ENCODE assay signal across 16 cellular contexts in genomic region chr9:3730527-3730926, GRCh38.
A peak's percentile ranks its signal among the peaks of the same experiment; 100 is the strongest.
DNase-seq lines count a peak whose midpoint lies in the region; ATAC-seq, FAIRE-seq and TF ChIP-seq lines count a peak whose summit lies in the region.
"Had no signal": no experiment of that assay in that cellular context is flagged by ENCODE, and none has a peak within 500 bp of the region (broad histone marks: within the 10 kb centered on the region; RNA-seq: fewer than 3 reads in every experiment).

No MANE protein-coding gene starts in this region.

- H3K4me1 ChIP-seq in astrocyte (ENCODE audit: insufficient read depth, low read length) (peaks cover 11% of the 10 kb centered on the region), ovary (ENCODE audit: insufficient read depth) (peaks cover 3% of the 10 kb centered on the region)

- no peaks in the 10 kb centered on the region for H3K36me3 Mint-ChIP-seq in activated CD8-positive, alpha-beta T cell treated with anti-CD3 and anti-CD28 coated beads for 36 hours (ENCODE audit: low read depth)
- H3K36me3 Mint-ChIP-seq in activated CD8-positive, alpha-beta T cell treated with anti-CD3 and anti-CD28 coated beads, Interleukin-2, amount 10 ng/mL, durations not matched to agents 7 days and 5 days (ENCODE audit: low read depth), result no peaks in the 10 kb centered on the region
- H3K36me3 Mint-ChIP-seq in astrocyte (ENCODE audit: low read depth, unreplicated experiment), result no peaks in the 10 kb centered on the region

- no peak for TF ChIP-seq EP300 in ovary (IDR thresholded peaks at IDR 0.05)

- FAIRE-seq in astrocyte (lab: Jason Lieb, UNC), result no peak

- WGBS in ovary, 3 donors, result 93 to 94% (median 93%) methylated on average over 2 of the region's 2 CpGs

- intact Hi-C loops in activated CD8-positive, alpha-beta T cell treated with anti-CD3 and anti-CD28 coated beads for 36 hours (cut with micrococcal nuclease), result loop anchor here (5.0 to 10.0 kb wide), 3 partner anchors 114 to 634 kb away; no protein-coding TSS in a partner anchor
- intact Hi-C loops in ovary (cut with DNase I), result loop anchor here in 2 of 4 donors (10.0 kb wide), 3 partner anchors 494 to 604 kb away; no protein-coding TSS in a partner anchor

- no peak overlapping the region for H3K9ac ChIP-seq in astrocyte (ENCODE audit: low read length)

- CTCF ChIA-PET in activated CD8-positive, alpha-beta T cell treated with anti-CD3 and anti-CD28 coated beads for 36 hours (lab: Charles Lee), result no interaction called here
- CTCF ChIA-PET in activated CD8-positive, alpha-beta T cell treated with anti-CD3 and anti-CD28 coated beads, Interleukin-2, amount 10 ng/mL, durations not matched to agents 7 days and 5 days (lab: Charles Lee), result no interaction called here

- H3K27me3 Mint-ChIP-seq in activated CD8-positive, alpha-beta T cell treated with anti-CD3 and anti-CD28 coated beads for 36 hours, result no peaks in the 10 kb centered on the region
- H3K27me3 Mint-ChIP-seq in activated CD8-positive, alpha-beta T cell treated with anti-CD3 and anti-CD28 coated beads, Interleukin-2, amount 10 ng/mL, durations not matched to agents 7 days and 5 days (ENCODE audit: low read depth), result no peaks in the 10 kb centered on the region
- H3K27me3 Mint-ChIP-seq in astrocyte (ENCODE audit: low read depth, unreplicated experiment), result no peaks in the 10 kb centered on the region
- H3K27me3 Mint-ChIP-seq: progenitor cell of endocrine pancreas had no signal

- TF ChIP-seq POLR2A in ovary (IDR thresholded peaks at IDR 0.05), result no peak

- H3K27ac Mint-ChIP-seq in activated CD8-positive, alpha-beta T cell treated with anti-CD3 and anti-CD28 coated beads for 36 hours, result peak overlapping the region; percentile 81
- no peak overlapping the region for H3K27ac Mint-ChIP-seq in activated CD8-positive, alpha-beta T cell treated with anti-CD3 and anti-CD28 coated beads, Interleukin-2, amount 10 ng/mL, durations not matched to agents 7 days and 5 days
- peak overlapping the region; percentile 38 for H3K27ac Mint-ChIP-seq in astrocyte (ENCODE audit: unreplicated experiment)
- H3K27ac Mint-ChIP-seq: progenitor cell of endocrine pancreas had no signal

- H3K4me3 Mint-ChIP-seq in activated CD8-positive, alpha-beta T cell treated with anti-CD3 and anti-CD28 coated beads for 36 hours, result no peak overlapping the region
- no peak overlapping the region for H3K4me3 Mint-ChIP-seq in activated CD8-positive, alpha-beta T cell treated with anti-CD3 and anti-CD28 coated beads, Interleukin-2, amount 10 ng/mL, durations not matched to agents 7 days and 5 days
- no peak overlapping the region for H3K4me3 Mint-ChIP-seq in astrocyte (ENCODE audit: unreplicated experiment)

- no peaks in the 10 kb centered on the region for H3K27me3 ChIP-seq in astrocyte (ENCODE audit: insufficient read depth, low read length)
- no peaks in the 10 kb centered on the region for H3K27me3 ChIP-seq in ovary

- in situ Hi-C loops in KBM-7 (cut with MboI; ENCODE audit: low pct_unique_long_range_greater_than_20kb, low sequenced_read_pairs), result no loop called here

- no peak for DNase-seq in activated CD8-positive, alpha-beta T cell treated with anti-CD3 and anti-CD28 coated beads for 36 hours
- DNase-seq in activated CD8-positive, alpha-beta T cell treated with anti-CD3 and anti-CD28 coated beads, Interleukin-2, amount 10 ng/mL, durations not matched to agents 7 days and 5 days, result no peak
- DNase-seq in astrocyte (ENCODE audit: low read depth), result no peak
- DNase-seq in KBM-7, result no peak
- DNase-seq in ovary, result no peak
- DNase-seq: aorta; IMR-90; midbrain; NCI-H1417; NCI-H510A; stimulated activated CD8-positive, alpha-beta memory T cell treated with anti-CD3 and anti-CD28 coated beads, Interleukin-4, amount 100 ng/mL, for 48 hours had no signal

- TF ChIP-seq CTCF in activated CD8-positive, alpha-beta T cell treated with anti-CD3 and anti-CD28 coated beads for 36 hours (IDR thresholded peaks at IDR 0.05), result no peak
- TF ChIP-seq CTCF in astrocyte (IDR thresholded peaks at IDR 0.05; ENCODE audit: insufficient read depth, low read depth, low read length), result no peak
- no peak for TF ChIP-seq CTCF in ovary (IDR thresholded peaks at IDR 0.05)

- H3K9me3 Mint-ChIP-seq in activated CD8-positive, alpha-beta T cell treated with anti-CD3 and anti-CD28 coated beads for 36 hours, result no peaks in the 10 kb centered on the region
- H3K9me3 Mint-ChIP-seq in activated CD8-positive, alpha-beta T cell treated with anti-CD3 and anti-CD28 coated beads, Interleukin-2, amount 10 ng/mL, durations not matched to agents 7 days and 5 days (ENCODE audit: insufficient read depth), result no peaks in the 10 kb centered on the region
- no peaks in the 10 kb centered on the region for H3K9me3 Mint-ChIP-seq in astrocyte (ENCODE audit: unreplicated experiment)

- H3K36me3 ChIP-seq in astrocyte (ENCODE audit: insufficient read depth, low read length) (no peaks in the 10 kb centered on the region), ovary (no peaks in the 10 kb centered on the region)

- peak; percentile 29 for ATAC-seq in activated CD8-positive, alpha-beta T cell treated with anti-CD3 and anti-CD28 coated beads for 36 hours
- no peak for ATAC-seq in activated CD8-positive, alpha-beta T cell treated with anti-CD3 and anti-CD28 coated beads, Interleukin-2, amount 10 ng/mL, durations not matched to agents 7 days and 5 days
- ATAC-seq in GM21390 (IDR thresholded peaks at IDR 0.05; ENCODE audit: unreplicated experiment), result peak; percentile 51
- peak; percentile 31 for ATAC-seq in HG03280 (IDR thresholded peaks at IDR 0.05; ENCODE audit: unreplicated experiment)
- ATAC-seq in HG03139 (IDR thresholded peaks at IDR 0.05; ENCODE audit: unreplicated experiment), result no peak
- ATAC-seq: Panc1 had no signal

- H3K4me2 ChIP-seq in astrocyte (ENCODE audit: low read length), result no peak overlapping the region

- peaks cover 22% of the 10 kb centered on the region for H3K4me1 Mint-ChIP-seq in activated CD8-positive, alpha-beta T cell treated with anti-CD3 and anti-CD28 coated beads for 36 hours (ENCODE audit: low read depth)
- H3K4me1 Mint-ChIP-seq in activated CD8-positive, alpha-beta T cell treated with anti-CD3 and anti-CD28 coated beads, Interleukin-2, amount 10 ng/mL, durations not matched to agents 7 days and 5 days (ENCODE audit: low read depth), result peaks cover 10% of the 10 kb centered on the region
- H3K4me1 Mint-ChIP-seq in astrocyte (ENCODE audit: low read depth, unreplicated experiment), result peaks cover 11% of the 10 kb centered on the region

- H3K4me3 ChIP-seq in astrocyte (ENCODE audit: insufficient read depth, low read depth, low read length) (no peak overlapping the region), ovary (no peak overlapping the region)

- H3K9me3 ChIP-seq in astrocyte (ENCODE audit: insufficient read depth, low read depth, low read length), result no peaks in the 10 kb centered on the region
- no peaks in the 10 kb centered on the region for H3K9me3 ChIP-seq in ovary

- H3K79me2 ChIP-seq in astrocyte (ENCODE audit: insufficient read depth, low read length), result no peaks in the 10 kb centered on the region

- H3K27ac ChIP-seq in astrocyte (ENCODE audit: low read depth, low read length) (no peak overlapping the region), ovary (no peak overlapping the region)

- POLR2A ChIA-PET in activated CD8-positive, alpha-beta T cell treated with anti-CD3 and anti-CD28 coated beads for 36 hours (lab: Charles Lee), result no interaction called here
- POLR2A ChIA-PET in activated CD8-positive, alpha-beta T cell treated with anti-CD3 and anti-CD28 coated beads, Interleukin-2, amount 10 ng/mL, durations not matched to agents 7 days and 5 days (lab: Charles Lee), result no interaction called here

- no peak overlapping the region for H2AFZ ChIP-seq in astrocyte (ENCODE audit: low read depth, low read length)

- no peaks in the 10 kb centered on the region for H4K20me1 ChIP-seq in astrocyte (ENCODE audit: insufficient read depth, low read length)

Comparison
In these comparisons a context has a peak if more than half of its experiments do, and no peak if none do; other contexts are left out.
1. ATAC-seq: peak in activated CD8-positive, alpha-beta T cell treated with anti-CD3 and anti-CD28 coated beads for 36 hours (single experiment), GM21390 (single experiment) and HG03280 (single experiment); none in activated CD8-positive, alpha-beta T cell treated with anti-CD3 and anti-CD28 coated beads, Interleukin-2, amount 10 ng/mL, durations not matched to agents 7 days and 5 days (single experiment) and HG03139 (single experiment).